10 cellular contexts compared by ENCODE assay signal in genomic region chr5:150448353-150448752, GRCh38. TPM values are rescaled to one million over a fixed set of nuclear protein-coding genes. Genes with fewer than 3 reads are reported as not detected.
DNase-seq lines count a peak whose midpoint lies in the region; ATAC-seq, FAIRE-seq and TF ChIP-seq lines count a peak whose summit lies in the region.
"Had no signal": no experiment of that assay in that cellular context is flagged by ENCODE, and none has a peak within 500 bp of the region (broad histone marks: within the 10 kb centered on the region; RNA-seq: fewer than 3 reads in every experiment).

No MANE protein-coding gene starts in this region.

- intact Hi-C loops in kidney (cut with DNase I): no loop called here

- H3K27me3 ChIP-seq in thoracic aorta (replicated peaks; ENCODE audit: insufficient read depth): no peaks in the 10 kb centered on the region

- H3K4me1 ChIP-seq in kidney (ENCODE audit: control insufficient read depth in 1 of 2, insufficient read depth in 1 of 2, low read depth in 1 of 2, low read length in 2 of 2) (peaks cover 11 to 12% of the 10 kb centered on the region in 2 donors), thoracic aorta (ENCODE audit: control insufficient read depth in 1 of 2, low read depth in 2 of 2) (peaks cover 10 to 19% of the 10 kb centered on the region in 2 donors)

- H3K36me3 ChIP-seq in kidney (ENCODE audit: control insufficient read depth in 1 of 2, insufficient read depth in 2 of 2, low read length in 2 of 2): peaks cover 38 to 43% of the 10 kb centered on the region in 2 donors
- peaks cover 42% of the 10 kb centered on the region for H3K36me3 ChIP-seq in thoracic aorta

- ATAC-seq in thoracic aorta (ENCODE audit: insufficient number of reproducible peaks, low FRiP score, low read depth): no peak
- no peak for ATAC-seq in HG03095 (IDR thresholded peaks at IDR 0.05; ENCODE audit: unreplicated experiment)

- H3K4me3 Mint-ChIP-seq in activated CD4-positive, alpha-beta T cell treated with anti-CD3 and anti-CD28 coated beads, Interleukin-2, amount 10 ng/mL, durations not matched to agents 7 days and 5 days: peak overlapping the region; percentile 91
- peak overlapping the region; percentile 99 for H3K4me3 Mint-ChIP-seq in activated naive CD8-positive, alpha-beta T cell

- H3K27me3 Mint-ChIP-seq in activated CD4-positive, alpha-beta T cell treated with anti-CD3 and anti-CD28 coated beads, Interleukin-2, amount 10 ng/mL, durations not matched to agents 7 days and 5 days: no peaks in the 10 kb centered on the region
- H3K27me3 Mint-ChIP-seq in activated naive CD8-positive, alpha-beta T cell: no peaks in the 10 kb centered on the region

- no peak for TF ChIP-seq CTCF in kidney (IDR thresholded peaks at IDR 0.05; ENCODE audit: borderline replicate concordance, extremely low read depth, insufficient read depth)
- no peak for TF ChIP-seq CTCF in thoracic aorta (IDR thresholded peaks at IDR 0.05)

- POLR2A ChIA-PET in activated CD4-positive, alpha-beta T cell treated with anti-CD3 and anti-CD28 coated beads, Interleukin-2, amount 10 ng/mL, durations not matched to agents 7 days and 5 days (lab: Charles Lee): no interaction called here

- DNase-seq in activated CD4-positive, alpha-beta T cell treated with anti-CD3 and anti-CD28 coated beads, Interleukin-2, amount 10 ng/mL, durations not matched to agents 7 days and 5 days: no peak
- no peak for DNase-seq in activated CD4-positive, alpha-beta T cell treated with anti-CD3 and anti-CD28 coated beads, Interleukin-2, amount 50 U/mL, for 4 hours
- DNase-seq in kidney (no peak), thoracic aorta (ENCODE audit: low spot score) (no peak), HCEC 1CT (no peak), SK-N-DZ (ENCODE audit: low spot score) (no peak)
- DNase-seq: left colon, NCI-H1105 had no signal

- peaks cover 48% of the 10 kb centered on the region for H3K36me3 Mint-ChIP-seq in activated CD4-positive, alpha-beta T cell treated with anti-CD3 and anti-CD28 coated beads, Interleukin-2, amount 10 ng/mL, durations not matched to agents 7 days and 5 days (ENCODE audit: low read depth)
- peaks cover 25% of the 10 kb centered on the region for H3K36me3 Mint-ChIP-seq in activated naive CD8-positive, alpha-beta T cell

- CTCF ChIA-PET in activated CD4-positive, alpha-beta T cell treated with anti-CD3 and anti-CD28 coated beads, Interleukin-2, amount 10 ng/mL, durations not matched to agents 7 days and 5 days (lab: Charles Lee): interaction anchor here (1.1 to 2.7 kb wide), 2 partner anchors 10 to 398 kb away, joined by 4 to 7 read pairs; partner anchors contain the start of gene IRGM

- no peak for FAIRE-seq in kidney (lab: Jason Lieb, UNC)

- H3K4me3 ChIP-seq in kidney (ENCODE audit: low read length in 2 of 2): peak overlapping the region; percentile 79 to 91
- peak overlapping the region; percentile 90 for H3K4me3 ChIP-seq in thoracic aorta

- H3K27ac Mint-ChIP-seq in activated CD4-positive, alpha-beta T cell treated with anti-CD3 and anti-CD28 coated beads, Interleukin-2, amount 10 ng/mL, durations not matched to agents 7 days and 5 days: peak overlapping the region; percentile 99
- H3K27ac Mint-ChIP-seq in activated naive CD8-positive, alpha-beta T cell: peak overlapping the region; percentile 100

- peak overlapping the region in 1 of 2 donors; percentile 12 for H3K27ac ChIP-seq in kidney (ENCODE audit: low read depth in 2 of 2, low read length in 2 of 2)
- peak overlapping the region; percentile 92 to 97 for H3K27ac ChIP-seq in thoracic aorta

- peaks cover 37% of the 10 kb centered on the region for H3K4me1 Mint-ChIP-seq in activated CD4-positive, alpha-beta T cell treated with anti-CD3 and anti-CD28 coated beads, Interleukin-2, amount 10 ng/mL, durations not matched to agents 7 days and 5 days
- H3K4me1 Mint-ChIP-seq in activated naive CD8-positive, alpha-beta T cell (ENCODE audit: low read depth): peaks cover 39% of the 10 kb centered on the region

- no peaks in the 10 kb centered on the region for H3K9me3 ChIP-seq in kidney (ENCODE audit: control insufficient read depth in 1 of 2, low read length in 2 of 2)
- H3K9me3 ChIP-seq in thoracic aorta: no peaks in the 10 kb centered on the region

- H3K9me3 Mint-ChIP-seq in activated CD4-positive, alpha-beta T cell treated with anti-CD3 and anti-CD28 coated beads, Interleukin-2, amount 10 ng/mL, durations not matched to agents 7 days and 5 days: peaks cover 2% of the 10 kb centered on the region
- H3K9me3 Mint-ChIP-seq in activated naive CD8-positive, alpha-beta T cell (ENCODE audit: low read depth): no peaks in the 10 kb centered on the region

- peak overlapping the region; percentile 90 to 100 for H3K9ac ChIP-seq in kidney (ENCODE audit: low read length in 2 of 2)

RNA-seq across cellular contexts. Expression of gene RPS14, which starts 1.2 kb away (rescaled TPM):
- total RNA-seq in activated CD4-positive, alpha-beta T cell treated with anti-CD3 and anti-CD28 coated beads, Interleukin-2, amount 10 ng/mL, durations not matched to agents 7 days and 5 days: 1,000 to 10,000 TPM; 2,151 to 2,478 TPM
- total RNA-seq in kidney (1,504 TPM), thoracic aorta (1,000 to 10,000 TPM; 1,311 to 1,492 TPM)
- polyA plus RNA-seq in kidney (ENCODE audit: insufficient read depth, low read depth, low replicate concordance): 1,994 TPM
- polyA plus RNA-seq in SK-N-DZ (2014; cell fraction: cytosol; rRNA removed): 5,679 and 6,004 TPM in 2 replicates
- polyA plus RNA-seq in SK-N-DZ (2014; cell fraction: nucleus; rRNA removed): 3,074 and 3,420 TPM in 2 replicates

RNA-seq across cellular contexts. Expression of gene CD74, which starts 35.6 kb away (rescaled TPM):
- 100 to 1,000 TPM; 462 to 507 TPM for total RNA-seq in activated CD4-positive, alpha-beta T cell treated with anti-CD3 and anti-CD28 coated beads, Interleukin-2, amount 10 ng/mL, durations not matched to agents 7 days and 5 days
- total RNA-seq in kidney (2,003 TPM), thoracic aorta (1,000 to 10,000 TPM in 1 of 2 donors, 100 to 1,000 TPM in 1; 844 to 1,048 TPM)
- polyA plus RNA-seq in kidney (ENCODE audit: insufficient read depth, low read depth, low replicate concordance): 1,887 TPM
- 28.0 and 54.1 TPM in 2 replicates for polyA plus RNA-seq in SK-N-DZ (2014; cell fraction: cytosol; rRNA removed)
- polyA plus RNA-seq in SK-N-DZ (2014; cell fraction: nucleus; rRNA removed): 6.8 and 10.0 TPM in 2 replicates

RNA-seq across cellular contexts. Expression of gene NDST1, which starts 59.6 kb away (rescaled TPM):
- total RNA-seq in activated CD4-positive, alpha-beta T cell treated with anti-CD3 and anti-CD28 coated beads, Interleukin-2, amount 10 ng/mL, durations not matched to agents 7 days and 5 days: under 1 TPM; 0.50 to 0.71 TPM
- total RNA-seq in kidney (60.7 TPM), thoracic aorta (100 to 1,000 TPM; 112 to 131 TPM)
- 11.7 TPM for polyA plus RNA-seq in kidney (ENCODE audit: insufficient read depth, low read depth, low replicate concordance)
- polyA plus RNA-seq in SK-N-DZ (2014; cell fraction: cytosol; rRNA removed): 22.8 and 30.8 TPM in 2 replicates
- polyA plus RNA-seq in SK-N-DZ (2014; cell fraction: nucleus; rRNA removed): 25.2 and 37.7 TPM in 2 replicates

Comparison
In these comparisons a context has a peak if more than half of its experiments do, and no peak if none do; other contexts are left out.
1. RNA of gene NDST1, which starts 59.6 kb away (total RNA-seq): 112 to 131 TPM in thoracic aorta and 60.7 TPM in kidney (single experiment); 0.50 to 0.71 TPM in activated CD4-positive, alpha-beta T cell treated with anti-CD3 and anti-CD28 coated beads, Interleukin-2, amount 10 ng/mL, durations not matched to agents 7 days and 5 days; every median in the first group is over 10 times any median in the second.